ENCODE assay signal across 2 cellular contexts in genomic region chr1:14952626-14953314, GRCh38.
TF ChIP-seq lines count a peak whose summit lies in the region.

No MANE protein-coding gene starts in this region.

TF ChIP-seq in HCT116, 20 proteins besides CTCF, POLR2A, EP300 and RAD21 (continued from another document):
- TF ChIP-seq EGR1 (IDR thresholded peaks at IDR 0.05; ENCODE audit: low read depth) (no peak), JUND (IDR thresholded peaks at IDR 0.05) (no peak), ZFX (IDR thresholded peaks at IDR 0.05) (no peak), POLR2AphosphoS5 (IDR thresholded peaks at IDR 0.05; ENCODE audit: low read depth, low read length) (no peak), TCF7L2 (IDR thresholded peaks at IDR 0.05; ENCODE audit: borderline replicate concordance, extremely low read depth, insufficient read depth, insufficient read length) (no peak), REST (IDR thresholded peaks at IDR 0.05; ENCODE audit: low read depth) (no peak), ATF3 (IDR thresholded peaks at IDR 0.05) (no peak), FOSL1 (IDR thresholded peaks at IDR 0.05; ENCODE audit: low read depth) (no peak)

TF ChIP-seq in K562, 482 proteins besides CTCF, POLR2A, EP300 and RAD21 (continued from another document):
- TF ChIP-seq CLOCK (CRISPR knock-in tag; IDR thresholded peaks at IDR 0.05; ENCODE audit: borderline replicate concordance) (no peak), ZNF507 (tag; conservative IDR thresholded peaks at IDR 0.05) (no peak), MAX (CRISPR knock-in tag; IDR thresholded peaks at IDR 0.05) (peak; percentile 43; the same call in 1 of the 2 replicates)
